In the genomic region with DNA sequence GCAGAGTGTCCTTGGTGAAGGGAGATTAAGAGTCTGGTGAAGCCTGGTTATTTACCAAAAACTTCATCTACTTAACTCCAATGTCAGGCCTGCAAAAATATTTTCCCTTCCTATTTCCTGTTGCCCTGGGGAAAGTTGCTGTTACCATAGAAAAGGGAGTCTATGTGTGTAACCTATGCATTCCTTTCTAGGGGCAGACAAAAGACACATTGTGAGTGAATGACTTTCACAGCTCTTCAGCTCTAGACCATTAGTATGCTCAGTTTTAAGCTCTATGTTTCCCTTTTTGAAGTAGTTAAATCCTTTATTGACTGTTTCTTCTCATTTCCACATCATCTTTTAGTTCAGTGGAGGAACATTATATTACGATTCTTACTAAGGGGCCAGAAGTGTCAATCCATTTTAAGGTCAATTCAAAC, we compare ENCODE assay signal across 13 cellular contexts. TPM values are rescaled to one million over a fixed set of nuclear protein-coding genes. Genes with fewer than 3 reads are reported as not detected.
DNase-seq lines count a peak whose midpoint lies in the region; ATAC-seq, FAIRE-seq and TF ChIP-seq lines count a peak whose summit lies in the region.
"Had no signal": no experiment of that assay in that cellular context is flagged by ENCODE, and none has a peak within 500 bp of the region (broad histone marks: within the 10 kb centered on the region; RNA-seq: fewer than 3 reads in every experiment).

No MANE protein-coding gene starts in this region.

- ATAC-seq in A549 (peak in 1 of 2 experiments; percentile 80; a peak in 3 of 6 replicates), HG03460 (IDR thresholded peaks at IDR 0.05; ENCODE audit: unreplicated experiment) (no peak)
- ATAC-seq: activated naive CD4-positive, alpha-beta T cell treated with anti-CD3 and anti-CD28 coated beads, Interleukin-2, amount 50 U/mL, for 72 hours had no signal

- TF ChIP-seq CTCF in A549 (IDR thresholded peaks at IDR 0.05) = no peak
- TF ChIP-seq CTCF in brain (conservative IDR thresholded peaks at IDR 0.05) = no peak

- H3K4me3 ChIP-seq in A549 = no peak overlapping the region

- no peak for FAIRE-seq in A549 (lab: Jason Lieb, UNC)
- no peak for FAIRE-seq in HTR-8/SVneo (lab: Jason Lieb, UNC)

- peak overlapping the region in 3 of 5 experiments; percentile 7 to 69 (median 17) for H3K27ac Mint-ChIP-seq in brain
- H3K27ac Mint-ChIP-seq in activated T-helper 1 cell treated with anti-CD3 and anti-CD28 coated beads, Interleukin-12 subunit alpha, Interleukin-12 subunit beta, Interleukin-2, Interleukin-4 antibody, amounts not matched to agents 30 ng/mL and 10 ng/mL and 1 ng/mL, durations not matched to agents 14 hours and 24 hours and 36 hours = no peak overlapping the region
- no peak overlapping the region for H3K27ac Mint-ChIP-seq in activated CD4-positive, alpha-beta memory T cell treated with anti-CD3 and anti-CD28 coated beads, Interleukin-2, amount 10 ng/mL, durations not matched to agents 7 days and 5 days
- H3K27ac Mint-ChIP-seq: activated naive CD4-positive, alpha-beta T cell treated with anti-CD3 and anti-CD28 coated beads, Interleukin-2, amount 50 U/mL, for 72 hours; B cell; naive B cell had no signal

- POLR2A ChIA-PET in A549 (lab: Yijun Ruan, JAX) = no interaction called here
- POLR2A ChIA-PET in activated CD4-positive, alpha-beta memory T cell treated with anti-CD3 and anti-CD28 coated beads, Interleukin-2, amount 10 ng/mL, durations not matched to agents 7 days and 5 days (lab: Charles Lee) = no interaction called here

- CTCF ChIA-PET in A549 (lab: Yijun Ruan, JAX) = no interaction called here
- CTCF ChIA-PET in activated CD4-positive, alpha-beta memory T cell treated with anti-CD3 and anti-CD28 coated beads, Interleukin-2, amount 10 ng/mL, durations not matched to agents 7 days and 5 days (lab: Charles Lee) = interaction anchor here (0.6 kb wide), 1 partner anchor 35 kb away, joined by 3 read pairs; no protein-coding TSS in a partner anchor

- H3K27ac ChIP-seq in A549 = peak overlapping the region; percentile 11 to 29; a peak in 2 of 6 replicates

- no peak for TF ChIP-seq RAD21 in A549 (conservative IDR thresholded peaks at IDR 0.05 in 1 of 2, IDR thresholded peaks at IDR 0.05 in 1 of 2)

- TF ChIP-seq EP300 in A549 (IDR thresholded peaks at IDR 0.05) = no peak

- no peaks in the 10 kb centered on the region for H3K36me3 Mint-ChIP-seq in brain
- H3K36me3 Mint-ChIP-seq in activated T-helper 1 cell treated with anti-CD3 and anti-CD28 coated beads, Interleukin-12 subunit alpha, Interleukin-12 subunit beta, Interleukin-2, Interleukin-4 antibody, amounts not matched to agents 30 ng/mL and 10 ng/mL and 1 ng/mL, durations not matched to agents 14 hours and 24 hours and 36 hours (ENCODE audit: low read depth) = no peaks in the 10 kb centered on the region
- H3K36me3 Mint-ChIP-seq in activated CD4-positive, alpha-beta memory T cell treated with anti-CD3 and anti-CD28 coated beads, Interleukin-2, amount 10 ng/mL, durations not matched to agents 7 days and 5 days (ENCODE audit: low read depth) = no peaks in the 10 kb centered on the region
- H3K36me3 Mint-ChIP-seq: activated naive CD4-positive, alpha-beta T cell treated with anti-CD3 and anti-CD28 coated beads, Interleukin-2, amount 50 U/mL, for 72 hours; naive B cell had no signal

- DNase-seq in A549 (ENCODE audit: low read depth in 1 of 2, low spot score in 1 of 2) (peak; percentile 7 to 58), HTR-8/SVneo (ENCODE audit: insufficient read length, low spot score) (peak; percentile 27), iPS-NIHi7 (ENCODE audit: extremely low spot score) (peak; percentile 30), NOMO-1 (lab: John Stamatoyannopoulos, UW; ENCODE audit: unreplicated experiment in 2 of 2) (no peak)
- DNase-seq in activated T-helper 1 cell treated with anti-CD3 and anti-CD28 coated beads, Interleukin-12 subunit alpha, Interleukin-12 subunit beta, Interleukin-2, Interleukin-4 antibody, amounts not matched to agents 30 ng/mL and 10 ng/mL and 1 ng/mL, durations not matched to agents 14 hours and 24 hours and 36 hours (ENCODE audit: low spot score) = no peak
- DNase-seq in activated CD4-positive, alpha-beta memory T cell treated with anti-CD3 and anti-CD28 coated beads, Interleukin-2, amount 10 ng/mL, durations not matched to agents 7 days and 5 days = no peak
- DNase-seq: activated CD4-positive, alpha-beta T cell treated with anti-CD3 and anti-CD28 coated beads for 1 hour; MV-4-11; naive B cell had no signal

- TF ChIP-seq POLR2A in A549 (IDR thresholded peaks at IDR 0.05; ENCODE audit: low read length) = no peak

- H3K27me3 Mint-ChIP-seq in brain = no peaks in the 10 kb centered on the region
- no peaks in the 10 kb centered on the region for H3K27me3 Mint-ChIP-seq in activated T-helper 1 cell treated with anti-CD3 and anti-CD28 coated beads, Interleukin-12 subunit alpha, Interleukin-12 subunit beta, Interleukin-2, Interleukin-4 antibody, amounts not matched to agents 30 ng/mL and 10 ng/mL and 1 ng/mL, durations not matched to agents 14 hours and 24 hours and 36 hours (ENCODE audit: insufficient read depth)
- H3K27me3 Mint-ChIP-seq in activated CD4-positive, alpha-beta memory T cell treated with anti-CD3 and anti-CD28 coated beads, Interleukin-2, amount 10 ng/mL, durations not matched to agents 7 days and 5 days = no peaks in the 10 kb centered on the region

- peaks cover 0 to 11% (median 4%) of the 10 kb centered on the region in 5 experiments for H3K9me3 Mint-ChIP-seq in brain
- no peaks in the 10 kb centered on the region for H3K9me3 Mint-ChIP-seq in activated T-helper 1 cell treated with anti-CD3 and anti-CD28 coated beads, Interleukin-12 subunit alpha, Interleukin-12 subunit beta, Interleukin-2, Interleukin-4 antibody, amounts not matched to agents 30 ng/mL and 10 ng/mL and 1 ng/mL, durations not matched to agents 14 hours and 24 hours and 36 hours
- no peaks in the 10 kb centered on the region for H3K9me3 Mint-ChIP-seq in activated CD4-positive, alpha-beta memory T cell treated with anti-CD3 and anti-CD28 coated beads, Interleukin-2, amount 10 ng/mL, durations not matched to agents 7 days and 5 days
- H3K9me3 Mint-ChIP-seq: activated naive CD4-positive, alpha-beta T cell treated with anti-CD3 and anti-CD28 coated beads, Interleukin-2, amount 50 U/mL, for 72 hours had no signal

- H3K4me1 ChIP-seq in A549 = peaks cover 36% of the 10 kb centered on the region

- H3K4me3 Mint-ChIP-seq in brain = no peak overlapping the region
- H3K4me3 Mint-ChIP-seq in activated T-helper 1 cell treated with anti-CD3 and anti-CD28 coated beads, Interleukin-12 subunit alpha, Interleukin-12 subunit beta, Interleukin-2, Interleukin-4 antibody, amounts not matched to agents 30 ng/mL and 10 ng/mL and 1 ng/mL, durations not matched to agents 14 hours and 24 hours and 36 hours = no peak overlapping the region
- no peak overlapping the region for H3K4me3 Mint-ChIP-seq in activated CD4-positive, alpha-beta memory T cell treated with anti-CD3 and anti-CD28 coated beads, Interleukin-2, amount 10 ng/mL, durations not matched to agents 7 days and 5 days
- H3K4me3 Mint-ChIP-seq: B cell, naive B cell had no signal

- 73% methylated on average over 1 of the region's 1 CpG for WGBS in A549 (ENCODE audit: missing lambda C conversion rate)

- H3K4me1 Mint-ChIP-seq in brain = peaks cover 26% of the 10 kb centered on the region
- H3K4me1 Mint-ChIP-seq in activated T-helper 1 cell treated with anti-CD3 and anti-CD28 coated beads, Interleukin-12 subunit alpha, Interleukin-12 subunit beta, Interleukin-2, Interleukin-4 antibody, amounts not matched to agents 30 ng/mL and 10 ng/mL and 1 ng/mL, durations not matched to agents 14 hours and 24 hours and 36 hours (ENCODE audit: low read depth) = no peaks in the 10 kb centered on the region
- H3K4me1 Mint-ChIP-seq in activated CD4-positive, alpha-beta memory T cell treated with anti-CD3 and anti-CD28 coated beads, Interleukin-2, amount 10 ng/mL, durations not matched to agents 7 days and 5 days = no peaks in the 10 kb centered on the region
- H3K4me1 Mint-ChIP-seq: B cell, naive B cell had no signal

- peak overlapping the region; percentile 16; the same call in 1 of the 3 replicates for H3K4me2 ChIP-seq in A549

- no peaks in the 10 kb centered on the region for H3K9me3 ChIP-seq in A549

- intact Hi-C loops in activated T-helper 1 cell treated with anti-CD3 and anti-CD28 coated beads, Interleukin-12 subunit alpha, Interleukin-12 subunit beta, Interleukin-2, Interleukin-4 antibody, amounts not matched to agents 30 ng/mL and 10 ng/mL and 1 ng/mL, durations not matched to agents 14 hours and 24 hours and 36 hours (cut with micrococcal nuclease) = no loop called here

TF ChIP-seq in A549, 52 proteins besides CTCF, POLR2A, EP300 and RAD21:
- no peak for TF ChIP-seq CHD4 (IDR thresholded peaks at IDR 0.05; ENCODE audit: borderline replicate concordance)
- no peak for TF ChIP-seq PHF8 (IDR thresholded peaks at IDR 0.05; ENCODE audit: borderline replicate concordance, low read depth)

RNA-seq across cellular contexts. Expression of a gene that starts 45.6 kb away (rescaled TPM):
- polyA plus RNA-seq in A549 (2011; rRNA removed) = 97.2 and 121 TPM in 2 replicates
- 32.3 and 36.8 TPM in 2 replicates for polyA plus RNA-seq in A549 (2012; cell fraction: cytosol; rRNA removed)
- 20.5 and 29.8 TPM in 2 replicates for polyA plus RNA-seq in A549 (2012; cell fraction: nucleus; rRNA removed)
- polyA plus RNA-seq in A549 (2017; fragmentation: RNase III; extraction: RNeasy Plus Mini Kit Qiagen cat#74134 plus additional on column Dnase treatment) = 59.4 to 61.5 TPM (median 60.1 TPM) in 3 replicates
- polyA minus RNA-seq in A549 (2011; rRNA and poly(A)+ RNA removed) = 54.0 and 71.5 TPM in 2 replicates
- 56.2 TPM for polyA plus RNA-seq in brain (ENCODE audit: insufficient read depth, low read depth, low replicate concordance)
- total RNA-seq in activated T-helper 1 cell treated with anti-CD3 and anti-CD28 coated beads, Interleukin-12 subunit alpha, Interleukin-12 subunit beta, Interleukin-2, Interleukin-4 antibody, amounts not matched to agents 30 ng/mL and 10 ng/mL and 1 ng/mL, durations not matched to agents 14 hours and 24 hours and 36 hours = 0.42 TPM in 1 of 2 replicates, not detected in the other
- total RNA-seq in activated CD4-positive, alpha-beta memory T cell treated with anti-CD3 and anti-CD28 coated beads, Interleukin-2, amount 10 ng/mL, durations not matched to agents 7 days and 5 days = under 1 TPM; 0.90 to 0.93 TPM

Comparison
In these comparisons a context has a peak if more than half of its experiments do, and no peak if none do; other contexts are left out.
1. DNase-seq: peak in A549 (2 of 2), HTR-8/SVneo (single experiment) and iPS-NIHi7 (single experiment); none in activated T-helper 1 cell treated with anti-CD3 and anti-CD28 coated beads, Interleukin-12 subunit alpha, Interleukin-12 subunit beta, Interleukin-2, Interleukin-4 antibody, amounts not matched to agents 30 ng/mL and 10 ng/mL and 1 ng/mL, durations not matched to agents 14 hours and 24 hours and 36 hours (single experiment), activated CD4-positive, alpha-beta memory T cell treated with anti-CD3 and anti-CD28 coated beads, Interleukin-2, amount 10 ng/mL, durations not matched to agents 7 days and 5 days (single experiment) and NOMO-1 (0 of 2).
2. H3K27ac Mint-ChIP-seq: peak in brain (3 of 5); none in activated T-helper 1 cell treated with anti-CD3 and anti-CD28 coated beads, Interleukin-12 subunit alpha, Interleukin-12 subunit beta, Interleukin-2, Interleukin-4 antibody, amounts not matched to agents 30 ng/mL and 10 ng/mL and 1 ng/mL, durations not matched to agents 14 hours and 24 hours and 36 hours (single experiment) and activated CD4-positive, alpha-beta memory T cell treated with anti-CD3 and anti-CD28 coated beads, Interleukin-2, amount 10 ng/mL, durations not matched to agents 7 days and 5 days (single experiment).